9 cellular contexts compared by ENCODE assay signal in genomic region chr1:153928776-153929432, GRCh38. TPM values are rescaled to one million over a fixed set of nuclear protein-coding genes. Genes with fewer than 3 reads are reported as not detected.
DNase-seq lines count a peak whose midpoint lies in the region; ATAC-seq and TF ChIP-seq lines count a peak whose summit lies in the region.
"Had no signal": no experiment of that assay in that cellular context is flagged by ENCODE, and none has a peak within 500 bp of the region (broad histone marks: within the 10 kb centered on the region; RNA-seq: fewer than 3 reads in every experiment).

No MANE protein-coding gene starts in this region.

- peaks cover 9% of the 10 kb centered on the region for H3K4me1 Mint-ChIP-seq in activated CD4-positive, alpha-beta T cell treated with anti-CD3 and anti-CD28 coated beads, Interleukin-2, amount 10 ng/mL, durations not matched to agents 24 days and 14 days
- no peaks in the 10 kb centered on the region; the same call in 1 of the 2 replicates for H3K4me1 Mint-ChIP-seq in WTC11
- peaks cover 0 to 14% (median 9%) of the 10 kb centered on the region in 4 donors for H3K4me1 Mint-ChIP-seq in CD4-positive, alpha-beta memory T cell

- H3K36me3 ChIP-seq in CD4-positive, alpha-beta memory T cell (ENCODE audit: insufficient read depth, low read length), result peaks cover 20% of the 10 kb centered on the region

- CTCF ChIA-PET in WTC11 (lab: Charles Lee), result interaction anchor here (1.1 to 2.6 kb wide), 3 partner anchors 18 to 108 kb away, joined by 3 to 18 read pairs (median 5); partner anchors contain the start of gene DENND4B
- CTCF ChIA-PET in CD4-positive, alpha-beta memory T cell (lab: Charles Lee; ENCODE audit: partially characterized antibody), result interaction anchor here (1.9 kb wide), 1 partner anchor 17 kb away, joined by 11 read pairs; the partner anchor contains the start of gene DENND4B

- H3K4me3 Mint-ChIP-seq in activated CD4-positive, alpha-beta T cell treated with anti-CD3 and anti-CD28 coated beads, Interleukin-2, amount 10 ng/mL, durations not matched to agents 24 days and 14 days, result no peak overlapping the region
- H3K4me3 Mint-ChIP-seq in WTC11, result no peak overlapping the region
- H3K4me3 Mint-ChIP-seq in CD4-positive, alpha-beta memory T cell, result no peak overlapping the region

- H3K4me3 ChIP-seq in CD4-positive, alpha-beta memory T cell (ENCODE audit: low read length in 2 of 2), result no peak overlapping the region

- no peaks in the 10 kb centered on the region for H3K27me3 Mint-ChIP-seq in activated CD4-positive, alpha-beta T cell treated with anti-CD3 and anti-CD28 coated beads, Interleukin-2, amount 10 ng/mL, durations not matched to agents 24 days and 14 days
- no peaks in the 10 kb centered on the region for H3K27me3 Mint-ChIP-seq in WTC11 (ENCODE audit: low read depth)
- H3K27me3 Mint-ChIP-seq in CD4-positive, alpha-beta memory T cell, result no peaks in the 10 kb centered on the region

- peaks cover 6% of the 10 kb centered on the region for H3K4me1 ChIP-seq in CD4-positive, alpha-beta memory T cell (ENCODE audit: insufficient read depth, low read length)

- H3K27ac ChIP-seq in CD4-positive, alpha-beta memory T cell (ENCODE audit: low read depth, low read length), result no peak overlapping the region

- TF ChIP-seq CTCF in WTC11 (IDR thresholded peaks at IDR 0.05), result no peak

- ATAC-seq in WTC11 (no peak), HG02885 (IDR thresholded peaks at IDR 0.05; ENCODE audit: poor library complexity, unreplicated experiment) (no peak)

- POLR2A ChIA-PET in WTC11 (lab: Charles Lee), result interaction anchor here (1.2 kb wide), 1 partner anchor 17 kb away, joined by 4 read pairs; no protein-coding TSS in a partner anchor
- POLR2A ChIA-PET in CD4-positive, alpha-beta memory T cell (lab: Charles Lee; ENCODE audit: partially characterized antibody), result interaction anchor here (1.2 to 16.4 kb wide), 5 partner anchors 9 to 48 kb away, joined by 4 to 298 read pairs (median 9); partner anchors contain the start of genes DENND4B and JTB

- H3K36me3 Mint-ChIP-seq in activated CD4-positive, alpha-beta T cell treated with anti-CD3 and anti-CD28 coated beads, Interleukin-2, amount 10 ng/mL, durations not matched to agents 24 days and 14 days (ENCODE audit: low read depth), result peaks cover 37% of the 10 kb centered on the region
- H3K36me3 Mint-ChIP-seq in WTC11, result peaks cover 11% of the 10 kb centered on the region
- H3K36me3 Mint-ChIP-seq in CD4-positive, alpha-beta memory T cell, result peaks cover 4 to 31% of the 10 kb centered on the region in 2 donors

- H3K9me3 Mint-ChIP-seq in activated CD4-positive, alpha-beta T cell treated with anti-CD3 and anti-CD28 coated beads, Interleukin-2, amount 10 ng/mL, durations not matched to agents 24 days and 14 days, result no peaks in the 10 kb centered on the region
- H3K9me3 Mint-ChIP-seq in WTC11, result no peaks in the 10 kb centered on the region
- H3K9me3 Mint-ChIP-seq in CD4-positive, alpha-beta memory T cell, result no peaks in the 10 kb centered on the region

- H3K27me3 ChIP-seq in CD4-positive, alpha-beta memory T cell (ENCODE audit: insufficient read depth, low read length), result no peaks in the 10 kb centered on the region

- intact Hi-C loops in activated CD4-positive, alpha-beta T cell treated with anti-CD3 and anti-CD28 coated beads, Interleukin-2, amount 10 ng/mL, durations not matched to agents 24 days and 14 days (cut with micrococcal nuclease), result no loop called here
- intact Hi-C loops in CD4-positive, alpha-beta memory T cell (cut with micrococcal nuclease), result no loop called here

- no peak for DNase-seq in activated CD4-positive, alpha-beta T cell treated with anti-CD3 and anti-CD28 coated beads, Interleukin-2, amount 10 ng/mL, durations not matched to agents 24 days and 14 days
- DNase-seq in activated CD4-positive, alpha-beta T cell treated with anti-CD3 and anti-CD28 coated beads for 1 hour, result no peak
- DNase-seq in WTC11 (ENCODE audit: low spot score) (no peak), foreskin melanocyte (peak; percentile 78), pulmonary artery endothelial cell (ENCODE audit: low read depth, low spot score) (peak; percentile 77), cortex of kidney (lab: John Stamatoyannopoulos, UW) (no peak)
- no peak for DNase-seq in CD4-positive, alpha-beta memory T cell
- DNase-seq: NCI-H2171 had no signal

- peak overlapping the region; percentile 53 for H3K27ac Mint-ChIP-seq in activated CD4-positive, alpha-beta T cell treated with anti-CD3 and anti-CD28 coated beads, Interleukin-2, amount 10 ng/mL, durations not matched to agents 24 days and 14 days
- H3K27ac Mint-ChIP-seq in WTC11, result peak overlapping the region; percentile 37; the same call in 1 of the 2 replicates
- peak overlapping the region in 3 of 7 donors; percentile 24 to 44 (median 25) for H3K27ac Mint-ChIP-seq in CD4-positive, alpha-beta memory T cell

- H3K9me3 ChIP-seq in CD4-positive, alpha-beta memory T cell (ENCODE audit: control insufficient read depth in 1 of 2, low read length in 2 of 2), result no peaks in the 10 kb centered on the region

TF ChIP-seq in WTC11, 78 proteins besides CTCF, POLR2A, EP300 and RAD21 (continues in another document):
- TF ChIP-seq OVOL2 (CRISPR knock-in tag; IDR thresholded peaks at IDR 0.05; ENCODE audit: borderline replicate concordance), result no peak
- TF ChIP-seq ZNF219 (CRISPR knock-in tag; IDR thresholded peaks at IDR 0.05; ENCODE audit: borderline replicate concordance), result no peak
- TF ChIP-seq ATF1 (CRISPR knock-in tag; IDR thresholded peaks at IDR 0.05), result no peak
- TF ChIP-seq IRF2 (CRISPR knock-in tag; IDR thresholded peaks at IDR 0.05; ENCODE audit: borderline replicate concordance, low read depth), result no peak
- no peak for TF ChIP-seq JAZF1 (CRISPR knock-in tag; IDR thresholded peaks at IDR 0.05)
- TF ChIP-seq GRHL2 (CRISPR knock-in tag; IDR thresholded peaks at IDR 0.05; ENCODE audit: insufficient replicate concordance, severe bottlenecking), result no peak
- TF ChIP-seq, protein P1, sequence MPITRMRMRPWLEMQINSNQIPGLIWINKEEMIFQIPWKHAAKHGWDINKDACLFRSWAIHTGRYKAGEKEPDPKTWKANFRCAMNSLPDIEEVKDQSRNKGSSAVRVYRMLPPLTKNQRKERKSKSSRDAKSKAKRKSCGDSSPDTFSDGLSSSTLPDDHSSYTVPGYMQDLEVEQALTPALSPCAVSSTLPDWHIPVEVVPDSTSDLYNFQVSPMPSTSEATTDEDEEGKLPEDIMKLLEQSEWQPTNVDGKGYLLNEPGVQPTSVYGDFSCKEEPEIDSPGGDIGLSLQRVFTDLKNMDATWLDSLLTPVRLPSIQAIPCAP (CRISPR knock-in tag; IDR thresholded peaks at IDR 0.05), result no peak
- TF ChIP-seq NFATC4 (CRISPR knock-in tag; IDR thresholded peaks at IDR 0.05), result no peak
- no peak for TF ChIP-seq SMAD3 (CRISPR knock-in tag; IDR thresholded peaks at IDR 0.05; ENCODE audit: borderline replicate concordance)
- TF ChIP-seq SOX15 (CRISPR knock-in tag; IDR thresholded peaks at IDR 0.05), result no peak
- TF ChIP-seq FOXJ3 (CRISPR knock-in tag; IDR thresholded peaks at IDR 0.05; ENCODE audit: borderline replicate concordance), result no peak

RNA-seq across cellular contexts. Expression of gene GATAD2B, which starts 6.1 kb away (rescaled TPM):
- total RNA-seq in activated CD4-positive, alpha-beta T cell treated with anti-CD3 and anti-CD28 coated beads, Interleukin-2, amount 10 ng/mL, durations not matched to agents 24 days and 14 days, result 68.8 and 69.0 TPM in 2 replicates
- total RNA-seq in WTC11 (2021), result 42.1 to 46.9 TPM (median 44.5 TPM) in 3 replicates
- 4.2 and 4.7 TPM in 2 replicates for total RNA-seq in pulmonary artery endothelial cell
- total RNA-seq in CD4-positive, alpha-beta memory T cell, result 100 to 1,000 TPM in 1 of 2 experiments, 10 to 100 TPM in 1; 97.0 to 104 TPM
- polyA plus RNA-seq in CD4-positive, alpha-beta memory T cell, result 1 to 10 TPM; 1.8 to 5.7 TPM

RNA-seq across cellular contexts. Expression of gene DENND4B, which starts 17.6 kb away (rescaled TPM):
- 128 and 130 TPM in 2 replicates for total RNA-seq in activated CD4-positive, alpha-beta T cell treated with anti-CD3 and anti-CD28 coated beads, Interleukin-2, amount 10 ng/mL, durations not matched to agents 24 days and 14 days
- total RNA-seq in WTC11 (2021), result 88.9 to 93.9 TPM (median 93.1 TPM) in 3 replicates
- 11.9 and 14.7 TPM in 2 replicates for total RNA-seq in pulmonary artery endothelial cell
- 100 to 1,000 TPM; 211 to 216 TPM for total RNA-seq in CD4-positive, alpha-beta memory T cell
- polyA plus RNA-seq in CD4-positive, alpha-beta memory T cell, result 10 to 100 TPM in 1 of 2 donors, 1 to 10 TPM in 1; 6.9 to 34.0 TPM

RNA-seq across cellular contexts. Expression of gene CRTC2, which starts 29.5 kb away (rescaled TPM):
- 72.4 and 76.8 TPM in 2 replicates for total RNA-seq in activated CD4-positive, alpha-beta T cell treated with anti-CD3 and anti-CD28 coated beads, Interleukin-2, amount 10 ng/mL, durations not matched to agents 24 days and 14 days
- total RNA-seq in WTC11 (2021) (34.7 to 43.7 TPM (median 38.1 TPM) in 3 replicates), pulmonary artery endothelial cell (2.4 and 2.8 TPM in 2 replicates)
- 100 to 1,000 TPM; 112 to 113 TPM for total RNA-seq in CD4-positive, alpha-beta memory T cell
- 10 to 100 TPM; 12.3 to 54.3 TPM for polyA plus RNA-seq in CD4-positive, alpha-beta memory T cell

RNA-seq across cellular contexts. Expression of gene SLC39A1, which starts 34.4 kb away (rescaled TPM):
- total RNA-seq in activated CD4-positive, alpha-beta T cell treated with anti-CD3 and anti-CD28 coated beads, Interleukin-2, amount 10 ng/mL, durations not matched to agents 24 days and 14 days, result 71.6 and 78.2 TPM in 2 replicates
- total RNA-seq in WTC11 (2021) (185 to 204 TPM (median 193 TPM) in 3 replicates), pulmonary artery endothelial cell (102 and 132 TPM in 2 replicates)
- 10 to 100 TPM; 21.6 to 21.9 TPM for total RNA-seq in CD4-positive, alpha-beta memory T cell
- 10 to 100 TPM; 36.3 to 47.3 TPM for polyA plus RNA-seq in CD4-positive, alpha-beta memory T cell

RNA-seq across cellular contexts. Expression of gene CREB3L4, which starts 38.8 kb away (rescaled TPM):
- total RNA-seq in activated CD4-positive, alpha-beta T cell treated with anti-CD3 and anti-CD28 coated beads, Interleukin-2, amount 10 ng/mL, durations not matched to agents 24 days and 14 days, result 8.3 and 9.7 TPM in 2 replicates
- total RNA-seq in WTC11 (2021) (33.1 to 35.2 TPM (median 34.6 TPM) in 3 replicates), pulmonary artery endothelial cell (7.6 and 10.0 TPM in 2 replicates)
- total RNA-seq in CD4-positive, alpha-beta memory T cell, result 1 to 10 TPM; 7.4 to 9.8 TPM
- 1 to 10 TPM; 1.2 to 5.2 TPM for polyA plus RNA-seq in CD4-positive, alpha-beta memory T cell

Comparison
In these comparisons a context has a peak if more than half of its experiments do, and no peak if none do; other contexts are left out.
1. DNase-seq: peak in foreskin melanocyte (single experiment) and pulmonary artery endothelial cell (single experiment); none in activated CD4-positive, alpha-beta T cell treated with anti-CD3 and anti-CD28 coated beads, Interleukin-2, amount 10 ng/mL, durations not matched to agents 24 days and 14 days (single experiment), activated CD4-positive, alpha-beta T cell treated with anti-CD3 and anti-CD28 coated beads for 1 hour (single experiment), WTC11 (single experiment), cortex of kidney (single experiment) and CD4-positive, alpha-beta memory T cell (0 of 5).